Comparison of ENCODE assay signal across 3 cellular contexts in genomic region chr10:85888004-85888403, GRCh38.
TF ChIP-seq lines count a peak whose summit lies in the region.

No MANE protein-coding gene starts in this region.

TF ChIP-seq in IMR-90, 13 proteins besides CTCF, POLR2A, EP300 and RAD21:
- no peak for TF ChIP-seq MXI1 (IDR thresholded peaks at IDR 0.05; ENCODE audit: borderline replicate concordance, low read depth, low read length)
- TF ChIP-seq CEBPB (IDR thresholded peaks at IDR 0.05; ENCODE audit: low read depth, low read length): peak; percentile 45; the same call in 1 of the 2 replicates
- no peak for TF ChIP-seq MAFK (IDR thresholded peaks at IDR 0.05; ENCODE audit: low read depth, low read length)

TF ChIP-seq in K562, 482 proteins besides CTCF, POLR2A, EP300 and RAD21:
- TF ChIP-seq CEBPG (CRISPR knock-in tag; IDR thresholded peaks at IDR 0.05) (no peak), CEBPG (tag; conservative IDR thresholded peaks at IDR 0.05 in 1 of 2, IDR thresholded peaks at IDR 0.05 in 1 of 2) (peak in 1 of 2 experiments; percentile 26; a peak in 1 of 4 replicates), ATF3 (IDR thresholded peaks at IDR 0.05) (peak; percentile 41; the same call in 1 of the 2 replicates), ATF3 (CRISPR knock-in tag; conservative IDR thresholded peaks at IDR 0.05) (no peak), CEBPB (tag; IDR thresholded peaks at IDR 0.05) (peak; percentile 52), MLLT1 (IDR thresholded peaks at IDR 0.05) (no peak)

TF ChIP-seq in HepG2, 621 proteins besides CTCF, POLR2A, EP300 and RAD21 (continues in another document):
- no peak for TF ChIP-seq ZC3H4 (CRISPR knock-in tag; IDR thresholded peaks at IDR 0.05; ENCODE audit: borderline replicate concordance)
- TF ChIP-seq GTF3A (CRISPR knock-in tag; conservative IDR thresholded peaks at IDR 0.05): no peak
- no peak for TF ChIP-seq HDAC1 (CRISPR knock-in tag; IDR thresholded peaks at IDR 0.05)
- no peak for TF ChIP-seq IRF2 (CRISPR knock-in tag; IDR thresholded peaks at IDR 0.05)
- TF ChIP-seq NFIB (CRISPR knock-in tag; IDR thresholded peaks at IDR 0.05; ENCODE audit: borderline replicate concordance): no peak
- no peak for TF ChIP-seq CAMTA2 (CRISPR knock-in tag; IDR thresholded peaks at IDR 0.05; ENCODE audit: borderline replicate concordance)
- TF ChIP-seq ZBTB40 (IDR thresholded peaks at IDR 0.05): no peak
- TF ChIP-seq ZBTB40 (CRISPR knock-in tag; IDR thresholded peaks at IDR 0.05): no peak
- TF ChIP-seq TBX3 (IDR thresholded peaks at IDR 0.05; ENCODE audit: borderline replicate concordance): no peak
- no peak for TF ChIP-seq TP53 (CRISPR knock-in tag; conservative IDR thresholded peaks at IDR 0.05)
- TF ChIP-seq PRDM15 (CRISPR knock-in tag; IDR thresholded peaks at IDR 0.05): no peak
- TF ChIP-seq TBX2 (CRISPR knock-in tag; IDR thresholded peaks at IDR 0.05; ENCODE audit: borderline replicate concordance): 0 out of 2 replicates have a peak, but pooled peaks have one; percentile 24
- peak; percentile 85 for TF ChIP-seq FOXA3 (CRISPR knock-in tag; IDR thresholded peaks at IDR 0.05)
- TF ChIP-seq NPAS2 (CRISPR knock-in tag; IDR thresholded peaks at IDR 0.05; ENCODE audit: borderline replicate concordance): no peak
- no peak for TF ChIP-seq TAF1 (CRISPR knock-in tag; IDR thresholded peaks at IDR 0.05)
- TF ChIP-seq PREB (CRISPR knock-in tag; IDR thresholded peaks at IDR 0.05): no peak
- no peak for TF ChIP-seq NKX3-1 (CRISPR knock-in tag; IDR thresholded peaks at IDR 0.05)
- TF ChIP-seq ATF2 (CRISPR knock-in tag; IDR thresholded peaks at IDR 0.05): 0 out of 2 replicates have a peak, but pooled peaks have one; percentile 34
- TF ChIP-seq ZNF776 (CRISPR knock-in tag; IDR thresholded peaks at IDR 0.05): no peak
- TF ChIP-seq TOE1 (CRISPR knock-in tag; IDR thresholded peaks at IDR 0.05): no peak
- no peak for TF ChIP-seq ZNF660 (CRISPR knock-in tag; IDR thresholded peaks at IDR 0.05; ENCODE audit: borderline replicate concordance, low read depth)
- TF ChIP-seq RELA (CRISPR knock-in tag; IDR thresholded peaks at IDR 0.05): no peak
- TF ChIP-seq MAZ (IDR thresholded peaks at IDR 0.05; ENCODE audit: borderline replicate concordance, low read depth, low read length): no peak
- TF ChIP-seq MAZ (CRISPR knock-in tag; IDR thresholded peaks at IDR 0.05; ENCODE audit: low read depth): no peak
- TF ChIP-seq MED8 (CRISPR knock-in tag; IDR thresholded peaks at IDR 0.05; ENCODE audit: insufficient replicate concordance): no peak
- peak; percentile 37 for TF ChIP-seq CREM (IDR thresholded peaks at IDR 0.05)
- no peak for TF ChIP-seq CREM (CRISPR knock-in tag; IDR thresholded peaks at IDR 0.05)
- no peak for TF ChIP-seq DNMT3B (CRISPR knock-in tag; conservative IDR thresholded peaks at IDR 0.05)
- TF ChIP-seq REL (CRISPR knock-in tag; conservative IDR thresholded peaks at IDR 0.05): no peak
- TF ChIP-seq ZNF280D (CRISPR knock-in tag; IDR thresholded peaks at IDR 0.05): no peak
- no peak for TF ChIP-seq PRDM4 (CRISPR knock-in tag; IDR thresholded peaks at IDR 0.05; ENCODE audit: borderline replicate concordance)
- TF ChIP-seq LBX2 (CRISPR knock-in tag; IDR thresholded peaks at IDR 0.05; ENCODE audit: borderline replicate concordance): no peak
- TF ChIP-seq KLF12 (CRISPR knock-in tag; IDR thresholded peaks at IDR 0.05; ENCODE audit: borderline replicate concordance): no peak
- no peak for TF ChIP-seq FOXA1 (IDR thresholded peaks at IDR 0.05)
- TF ChIP-seq FOXA1 (CRISPR knock-in tag; IDR thresholded peaks at IDR 0.05): peak; percentile 61; the same call in 1 of the 2 replicates
